ENCODE assay signal across 8 cellular contexts in the genomic region with DNA sequence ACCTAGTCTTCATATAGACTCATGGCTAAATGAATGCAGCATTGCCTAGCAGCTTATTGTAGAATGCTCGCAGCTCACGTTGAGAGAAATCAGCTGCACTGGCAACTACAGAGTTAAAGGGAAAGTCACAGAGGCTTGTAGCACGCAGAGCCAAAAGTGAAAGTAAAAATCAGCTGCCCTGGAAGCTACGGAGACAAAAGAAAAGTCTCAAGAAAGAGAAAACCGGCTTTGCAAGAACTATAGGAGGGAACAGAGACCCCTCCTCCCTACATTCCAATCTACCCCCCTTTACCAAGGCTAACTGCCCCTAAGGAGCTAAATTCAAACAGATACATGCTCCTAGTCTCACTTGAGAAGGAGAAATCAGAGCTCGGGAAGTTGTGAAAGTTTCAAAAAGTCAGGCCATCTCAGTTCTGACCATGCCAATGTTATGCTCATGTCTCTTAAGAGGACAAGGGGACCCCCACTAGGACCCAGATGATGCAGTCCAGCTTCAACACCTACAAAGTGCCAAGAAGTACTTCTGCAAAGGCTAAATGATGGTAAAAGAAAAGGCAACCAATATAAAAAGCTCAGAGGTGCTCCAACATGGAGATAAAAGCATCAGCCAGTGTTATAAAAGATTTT.
DNase-seq lines count a peak whose midpoint lies in the region; ATAC-seq and TF ChIP-seq lines count a peak whose summit lies in the region.

No MANE protein-coding gene starts in this region.

- ATAC-seq in CD8-positive, alpha-beta T cell, result peak; percentile 82
- peak; percentile 58 for ATAC-seq in activated CD8-positive, alpha-beta T cell treated with anti-CD3 and anti-CD28 coated beads, Interleukin-2, amount 10 ng/mL, durations not matched to agents 7 days and 5 days
- no peak for ATAC-seq in HG03025 (IDR thresholded peaks at IDR 0.05; ENCODE audit: low FRiP score, unreplicated experiment)

- CTCF ChIA-PET in CD8-positive, alpha-beta T cell (lab: Charles Lee), result no interaction called here
- CTCF ChIA-PET in activated CD8-positive, alpha-beta T cell treated with anti-CD3 and anti-CD28 coated beads, Interleukin-2, amount 10 ng/mL, durations not matched to agents 7 days and 5 days (lab: Charles Lee), result interaction anchor here (1.0 kb wide), 1 partner anchor 17 kb away, joined by 3 read pairs; no protein-coding TSS in a partner anchor

- WGBS in liver, result 0% methylated on average over 6 of the region's 6 CpGs

- H3K4me3 Mint-ChIP-seq in CD8-positive, alpha-beta T cell, result peak overlapping the region; percentile 88
- H3K4me3 Mint-ChIP-seq in activated CD8-positive, alpha-beta T cell treated with anti-CD3 and anti-CD28 coated beads, Interleukin-2, amount 10 ng/mL, durations not matched to agents 7 days and 5 days, result peak overlapping the region; percentile 80
- H3K4me3 Mint-ChIP-seq in immature natural killer cell, result peak overlapping the region in 1 of 5 donors; percentile 95

- H3K27ac ChIP-seq in CD8-positive, alpha-beta T cell (ENCODE audit: low read depth, low read length), result peak overlapping the region; percentile 69
- H3K27ac ChIP-seq in liver (ENCODE audit: low read depth in 1 of 2, low read length in 2 of 2), result no peak overlapping the region

- peaks cover 2% of the 10 kb centered on the region for H3K36me3 Mint-ChIP-seq in CD8-positive, alpha-beta T cell
- H3K36me3 Mint-ChIP-seq in activated CD8-positive, alpha-beta T cell treated with anti-CD3 and anti-CD28 coated beads, Interleukin-2, amount 10 ng/mL, durations not matched to agents 7 days and 5 days (ENCODE audit: low read depth), result no peaks in the 10 kb centered on the region
- H3K36me3 Mint-ChIP-seq in immature natural killer cell, result peaks cover 0 to 3% (median 0%) of the 10 kb centered on the region in 3 donors

- TF ChIP-seq CTCF in CD8-positive, alpha-beta T cell (IDR thresholded peaks at IDR 0.05), result no peak
- TF ChIP-seq CTCF in HFF-Myc (IDR thresholded peaks at IDR 0.05; ENCODE audit: low read depth, low read length, missing control alignments) (no peak), liver (IDR thresholded peaks at IDR 0.05; ENCODE audit: low read depth, low read length, missing input control) (no peak)

- peaks cover 32% of the 10 kb centered on the region for H3K4me1 Mint-ChIP-seq in CD8-positive, alpha-beta T cell (ENCODE audit: low read depth)
- H3K4me1 Mint-ChIP-seq in activated CD8-positive, alpha-beta T cell treated with anti-CD3 and anti-CD28 coated beads, Interleukin-2, amount 10 ng/mL, durations not matched to agents 7 days and 5 days (ENCODE audit: low read depth), result peaks cover 20% of the 10 kb centered on the region
- no peaks in the 10 kb centered on the region for H3K4me1 Mint-ChIP-seq in immature natural killer cell

- H3K27me3 Mint-ChIP-seq in CD8-positive, alpha-beta T cell (ENCODE audit: low read depth), result no peaks in the 10 kb centered on the region
- H3K27me3 Mint-ChIP-seq in activated CD8-positive, alpha-beta T cell treated with anti-CD3 and anti-CD28 coated beads, Interleukin-2, amount 10 ng/mL, durations not matched to agents 7 days and 5 days (ENCODE audit: low read depth), result no peaks in the 10 kb centered on the region
- H3K27me3 Mint-ChIP-seq in immature natural killer cell (ENCODE audit: low read depth in 3 of 3), result peaks cover 0 to 3% (median 0%) of the 10 kb centered on the region in 3 donors

- no peaks in the 10 kb centered on the region for H3K27me3 ChIP-seq in CD8-positive, alpha-beta T cell (ENCODE audit: insufficient read depth, low read length)
- H3K27me3 ChIP-seq in liver (ENCODE audit: control insufficient read depth in 4 of 4, insufficient read depth in 4 of 4, low read length in 3 of 4), result no peaks in the 10 kb centered on the region

- DNase-seq in CD8-positive, alpha-beta T cell, result peak in 2 of 7 experiments; percentile 2 to 11
- DNase-seq in HFF-Myc (ENCODE audit: extremely low read depth, low read depth) (peak; percentile 1), COLO668 (lab: John Stamatoyannopoulos, UW; ENCODE audit: unreplicated experiment) (no peak), NCI-H226 (no peak), immature natural killer cell (no peak)
- peak; percentile 46 for DNase-seq in activated CD8-positive, alpha-beta T cell treated with anti-CD3 and anti-CD28 coated beads, Interleukin-2, amount 10 ng/mL, durations not matched to agents 7 days and 5 days

- H3K27ac Mint-ChIP-seq in CD8-positive, alpha-beta T cell, result peak overlapping the region; percentile 93
- H3K27ac Mint-ChIP-seq in activated CD8-positive, alpha-beta T cell treated with anti-CD3 and anti-CD28 coated beads, Interleukin-2, amount 10 ng/mL, durations not matched to agents 7 days and 5 days, result peak overlapping the region; percentile 95
- peak overlapping the region in 1 of 6 donors; percentile 88 for H3K27ac Mint-ChIP-seq in immature natural killer cell

- no peaks in the 10 kb centered on the region for H3K9me3 ChIP-seq in CD8-positive, alpha-beta T cell (ENCODE audit: low read length)
- H3K9me3 ChIP-seq in liver (ENCODE audit: control insufficient read depth in 4 of 4, low read length in 3 of 4), result no peaks in the 10 kb centered on the region

- H3K4me3 ChIP-seq in CD8-positive, alpha-beta T cell (ENCODE audit: low read depth, low read length), result peak overlapping the region; percentile 44
- H3K4me3 ChIP-seq in HFF-Myc (replicated peaks; ENCODE audit: low read depth, low read length) (peak overlapping the region; percentile 38), liver (ENCODE audit: low read depth in 1 of 3, low read length in 3 of 3) (peak overlapping the region in 2 of 3 donors; percentile 28 to 56)

- no peak for TF ChIP-seq RAD21 in liver (IDR thresholded peaks at IDR 0.05)

- POLR2A ChIA-PET in CD8-positive, alpha-beta T cell (lab: Charles Lee), result no interaction called here
- POLR2A ChIA-PET in activated CD8-positive, alpha-beta T cell treated with anti-CD3 and anti-CD28 coated beads, Interleukin-2, amount 10 ng/mL, durations not matched to agents 7 days and 5 days (lab: Charles Lee), result interaction anchor here (0.6 to 1.1 kb wide), 2 partner anchors 17 to 103 kb away, joined by 3 to 4 read pairs; no protein-coding TSS in a partner anchor

- intact Hi-C loops in CD8-positive, alpha-beta T cell (cut with DNase I, micrococcal nuclease), result loop anchor here in 1 of 2 experiments (10.0 kb wide), 1 partner anchor 1940 kb away; the partner anchor contains the start of gene UTY

- H3K9me3 Mint-ChIP-seq in CD8-positive, alpha-beta T cell, result peaks cover 6% of the 10 kb centered on the region
- H3K9me3 Mint-ChIP-seq in activated CD8-positive, alpha-beta T cell treated with anti-CD3 and anti-CD28 coated beads, Interleukin-2, amount 10 ng/mL, durations not matched to agents 7 days and 5 days (ENCODE audit: insufficient read depth), result no peaks in the 10 kb centered on the region
- H3K9me3 Mint-ChIP-seq in immature natural killer cell, result no peaks in the 10 kb centered on the region

- peaks cover 15% of the 10 kb centered on the region for H3K4me1 ChIP-seq in CD8-positive, alpha-beta T cell (ENCODE audit: insufficient read depth, low read length)
- no peaks in the 10 kb centered on the region for H3K4me1 ChIP-seq in liver (ENCODE audit: control insufficient read depth in 4 of 4, insufficient read depth in 4 of 4, low read length in 3 of 4)

- no peaks in the 10 kb centered on the region for H3K36me3 ChIP-seq in CD8-positive, alpha-beta T cell (ENCODE audit: insufficient read depth, low read length)
- H3K36me3 ChIP-seq in liver (ENCODE audit: control insufficient read depth in 4 of 4, insufficient read depth in 3 of 4, low read depth in 1 of 4, low read length in 3 of 4), result no peaks in the 10 kb centered on the region

- H3K9ac ChIP-seq in liver (ENCODE audit: low read depth in 1 of 2, low read length in 2 of 2), result peak overlapping the region in 1 of 2 donors; percentile 93

TF ChIP-seq in liver, 16 proteins besides CTCF, POLR2A, EP300 and RAD21 (continues in another document):
- TF ChIP-seq, protein P1, sequence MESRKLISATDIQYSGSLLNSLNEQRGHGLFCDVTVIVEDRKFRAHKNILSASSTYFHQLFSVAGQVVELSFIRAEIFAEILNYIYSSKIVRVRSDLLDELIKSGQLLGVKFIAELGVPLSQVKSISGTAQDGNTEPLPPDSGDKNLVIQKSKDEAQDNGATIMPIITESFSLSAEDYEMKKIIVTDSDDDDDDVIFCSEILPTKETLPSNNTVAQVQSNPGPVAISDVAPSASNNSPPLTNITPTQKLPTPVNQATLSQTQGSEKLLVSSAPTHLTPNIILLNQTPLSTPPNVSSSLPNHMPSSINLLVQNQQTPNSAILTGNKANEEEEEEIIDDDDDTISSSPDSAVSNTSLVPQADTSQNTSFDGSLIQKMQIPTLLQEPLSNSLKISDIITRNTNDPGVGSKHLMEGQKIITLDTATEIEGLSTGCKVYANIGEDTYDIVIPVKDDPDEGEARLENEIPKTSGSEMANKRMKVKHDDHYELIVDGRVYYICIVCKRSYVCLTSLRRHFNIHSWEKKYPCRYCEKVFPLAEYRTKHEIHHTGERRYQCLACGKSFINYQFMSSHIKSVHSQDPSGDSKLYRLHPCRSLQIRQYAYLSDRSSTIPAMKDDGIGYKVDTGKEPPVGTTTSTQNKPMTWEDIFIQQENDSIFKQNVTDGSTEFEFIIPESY (IDR thresholded peaks at IDR 0.05), result no peak
- TF ChIP-seq JUND (IDR thresholded peaks at IDR 0.05) (no peak), HNF4G (IDR thresholded peaks at IDR 0.05) (no peak), SP1 (IDR thresholded peaks at IDR 0.05) (no peak), NR2F2 (IDR thresholded peaks at IDR 0.05) (no peak), FOXA2 (IDR thresholded peaks at IDR 0.05) (no peak), TAF1 (conservative IDR thresholded peaks at IDR 0.05) (no peak), HNF4A (conservative IDR thresholded peaks at IDR 0.05) (no peak)
- TF ChIP-seq, protein P2, sequence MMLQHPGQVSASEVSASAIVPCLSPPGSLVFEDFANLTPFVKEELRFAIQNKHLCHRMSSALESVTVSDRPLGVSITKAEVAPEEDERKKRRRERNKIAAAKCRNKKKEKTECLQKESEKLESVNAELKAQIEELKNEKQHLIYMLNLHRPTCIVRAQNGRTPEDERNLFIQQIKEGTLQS (IDR thresholded peaks at IDR 0.05), result no peak
- TF ChIP-seq, protein P3, sequence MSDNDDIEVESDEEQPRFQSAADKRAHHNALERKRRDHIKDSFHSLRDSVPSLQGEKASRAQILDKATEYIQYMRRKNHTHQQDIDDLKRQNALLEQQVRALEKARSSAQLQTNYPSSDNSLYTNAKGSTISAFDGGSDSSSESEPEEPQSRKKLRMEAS (IDR thresholded peaks at IDR 0.05), result no peak

Comparison
In these comparisons a context has a peak if more than half of its experiments do, and no peak if none do; other contexts are left out.
1. DNase-seq: peak in HFF-Myc (single experiment) and activated CD8-positive, alpha-beta T cell treated with anti-CD3 and anti-CD28 coated beads, Interleukin-2, amount 10 ng/mL, durations not matched to agents 7 days and 5 days (single experiment); none in COLO668 (single experiment), NCI-H226 (single experiment) and immature natural killer cell (0 of 3).
2. Peak in every context shown above with its lines, with median percentiles within 50 percentile points of each other: H3K4me3 ChIP-seq.